In the genomic region with DNA sequence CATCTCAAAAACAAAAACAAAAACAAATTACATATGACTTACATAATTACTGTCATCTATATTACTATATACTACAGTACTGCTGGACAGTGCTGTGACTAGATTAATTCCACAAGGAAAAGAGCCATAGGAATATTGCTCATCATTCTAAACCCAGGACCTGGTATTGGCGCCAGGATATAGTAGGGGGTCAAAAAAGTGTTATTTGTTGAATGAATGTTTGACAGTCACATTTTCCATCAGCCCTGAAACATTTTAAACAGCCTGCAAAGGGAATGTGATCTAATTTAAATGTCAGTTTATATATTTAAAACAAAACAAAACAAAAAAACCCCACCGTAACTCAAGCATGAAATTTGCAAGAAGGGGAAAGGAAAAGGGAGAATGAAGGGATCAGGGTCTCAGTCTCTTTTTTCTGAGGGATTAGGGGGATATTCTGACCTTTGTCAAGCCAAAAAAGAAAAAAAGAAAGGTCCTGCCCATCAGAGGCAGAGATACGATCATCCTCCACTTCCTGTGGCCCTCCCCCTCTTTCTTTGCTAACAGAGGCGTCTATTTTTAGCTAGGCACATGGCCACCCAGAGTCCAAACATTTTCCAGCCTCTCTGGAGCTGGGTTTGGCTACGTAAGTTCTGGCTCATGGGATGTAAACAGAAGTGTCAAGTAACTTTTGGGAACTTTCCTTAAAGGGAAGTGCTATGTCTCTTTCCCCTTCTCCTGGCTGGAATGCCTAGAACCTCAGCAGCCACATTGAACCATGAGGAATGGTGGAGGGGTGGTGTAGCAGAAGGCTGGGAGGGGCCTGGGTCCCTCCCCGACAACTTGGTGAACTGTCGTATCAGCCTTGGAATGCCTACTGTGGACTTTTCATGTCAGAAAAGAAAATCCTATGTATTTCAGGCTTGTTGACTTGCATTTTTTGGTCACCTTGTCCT, we compare ENCODE assay signal across 9 cellular contexts. TPM values are rescaled to one million over a fixed set of nuclear protein-coding genes. Genes with fewer than 3 reads are reported as not detected.
DNase-seq lines count a peak whose midpoint lies in the region; ATAC-seq and TF ChIP-seq lines count a peak whose summit lies in the region.
"Had no signal": no experiment of that assay in that cellular context is flagged by ENCODE, and none has a peak within 500 bp of the region (broad histone marks: within the 10 kb centered on the region; RNA-seq: fewer than 3 reads in every experiment).

No MANE protein-coding gene starts in this region.

- no peaks in the 10 kb centered on the region for H3K79me2 ChIP-seq in MM.1S (ENCODE audit: low read length)

- H2AFZ ChIP-seq in MM.1S (ENCODE audit: low read length), result no peak overlapping the region

- H3K27ac ChIP-seq in MM.1S (ENCODE audit: low read length) (no peak overlapping the region), thyroid gland (peak overlapping the region; percentile 67 to 80 (median 73))
- H3K27ac ChIP-seq: KMS-11 had no signal

- H3K9me2 ChIP-seq in MM.1S (replicated peaks; ENCODE audit: insufficient read depth, low read length), result no peaks in the 10 kb centered on the region

- H3K4me3 Mint-ChIP-seq in MCF 10A (ENCODE audit: unreplicated experiment), result no peak overlapping the region

- no peaks in the 10 kb centered on the region for H4K20me1 ChIP-seq in MM.1S (ENCODE audit: insufficient read depth, low read length)

- CTCF ChIA-PET in MCF 10A (lab: Yijun Ruan, JAX), result no interaction called here

- H3K36me3 ChIP-seq in MM.1S (replicated peaks; ENCODE audit: insufficient read depth, low read length) (no peaks in the 10 kb centered on the region), thyroid gland (no peaks in the 10 kb centered on the region)

- no peak for TF ChIP-seq CTCF in MM.1S (IDR thresholded peaks at IDR 0.05; ENCODE audit: low read length)
- no peak for TF ChIP-seq CTCF in MCF 10A (IDR thresholded peaks at IDR 0.05; ENCODE audit: unreplicated experiment)
- no peak for TF ChIP-seq CTCF in thyroid gland (IDR thresholded peaks at IDR 0.05)

- H3F3A ChIP-seq in MM.1S (ENCODE audit: insufficient read depth, low read length), result no peaks in the 10 kb centered on the region

- peaks cover 10% of the 10 kb centered on the region for H3K4me1 ChIP-seq in MM.1S (ENCODE audit: low read length)
- peaks cover 10 to 14% of the 10 kb centered on the region in 2 donors for H3K4me1 ChIP-seq in thyroid gland

- peaks cover 16% of the 10 kb centered on the region for H3K36me3 Mint-ChIP-seq in MCF 10A (ENCODE audit: insufficient read depth, unreplicated experiment)

- H3K4me1 Mint-ChIP-seq in MCF 10A (ENCODE audit: insufficient read depth, unreplicated experiment), result peaks cover 14% of the 10 kb centered on the region

- no peaks in the 10 kb centered on the region for H3K27me3 Mint-ChIP-seq in MCF 10A (ENCODE audit: insufficient read depth, unreplicated experiment)

- no peak for TF ChIP-seq POLR2A in thyroid gland (IDR thresholded peaks at IDR 0.05)

- H3K27ac Mint-ChIP-seq in MCF 10A (ENCODE audit: low read depth, unreplicated experiment), result peak overlapping the region; percentile 49

- no peak for ATAC-seq in GM21526 (IDR thresholded peaks at IDR 0.05; ENCODE audit: low FRiP score, unreplicated experiment)

- DNase-seq in DMS 273 treated with DMSO at 0.1 percent for 48 hours (lab: John Stamatoyannopoulos, UW), result peak; percentile 40
- DNase-seq in MM.1S, result peak; percentile 33
- DNase-seq in MCF 10A (ENCODE audit: unreplicated experiment), result peak; percentile 89
- peak; percentile 33 for DNase-seq in kidney tubule cell (ENCODE audit: low spot score)
- peak; percentile 42 to 56 for DNase-seq in thyroid gland
- no peak for DNase-seq in nucleus accumbens (lab: John Stamatoyannopoulos, UW)
- no peak for DNase-seq in activated CD4-positive, alpha-beta T cell treated with anti-CD3 and anti-CD28 coated beads for 4 hours

- H3K9me3 Mint-ChIP-seq in MCF 10A (ENCODE audit: unreplicated experiment), result no peaks in the 10 kb centered on the region

- no peak overlapping the region for H3K4me2 ChIP-seq in MM.1S (ENCODE audit: low read depth, low read length)
- H3K4me2 ChIP-seq: KMS-11 had no signal

- H3K9ac ChIP-seq in MM.1S (ENCODE audit: low read length), result no peak overlapping the region
- H3K9ac ChIP-seq: KMS-11 had no signal

- no peak overlapping the region for H3K4me3 ChIP-seq in MM.1S (ENCODE audit: low read length)
- no peak overlapping the region for H3K4me3 ChIP-seq in thyroid gland (replicated peaks in 1 of 3)

- H3K9me3 ChIP-seq in MM.1S (replicated peaks; ENCODE audit: insufficient read depth, low read length), result no peaks in the 10 kb centered on the region
- H3K9me3 ChIP-seq in thyroid gland, result no peaks in the 10 kb centered on the region

- intact Hi-C loops in MCF 10A (cut with micrococcal nuclease), result loop anchor here (2.0 to 5.0 kb wide), 2 partner anchors 22 to 44 kb away; a partner anchor contains a TSS
- intact Hi-C loops in thyroid gland (cut with DNase I), result no loop called here

- POLR2A ChIA-PET in MCF 10A (lab: Yijun Ruan, JAX), result interaction anchor here (0.7 to 3.8 kb wide), 8 partner anchors 13 to 124 kb away, joined by 3 to 15 read pairs (median 4); no protein-coding TSS in a partner anchor

- no TSS peak for BruUV-seq in MCF 10A (replicated peaks; lab: Mats Ljungman, UMichigan)

- H3K27me3 ChIP-seq in MM.1S (replicated peaks; ENCODE audit: insufficient read depth, low read length), result no peaks in the 10 kb centered on the region
- no peaks in the 10 kb centered on the region for H3K27me3 ChIP-seq in thyroid gland

- WGBS in thyroid gland, 2 donors, result 52 to 60% methylated on average over 7 of the region's 7 CpGs

RNA-seq across cellular contexts. Expression of a gene that starts 44.6 kb away (rescaled TPM):
- total RNA-seq in MCF 10A (2022) (126 and 127 TPM in 2 replicates), thyroid gland (10 to 100 TPM; 45.4 to 92.4 (median 61.2) TPM)

RNA-seq across cellular contexts. Expression of a gene that starts 58.2 kb away (rescaled TPM):
- total RNA-seq in MCF 10A (2022) (19.1 and 19.8 TPM in 2 replicates), thyroid gland (10 to 100 TPM; 14.5 to 21.5 (median 16.6) TPM)

Comparison
In these comparisons a context has a peak if more than half of its experiments do, and no peak if none do; other contexts are left out.
1. DNase-seq: peak in DMS 273 treated with DMSO at 0.1 percent for 48 hours (single experiment), MM.1S (single experiment), MCF 10A (single experiment), kidney tubule cell (single experiment) and thyroid gland (2 of 2); none in nucleus accumbens (0 of 56) and activated CD4-positive, alpha-beta T cell treated with anti-CD3 and anti-CD28 coated beads for 4 hours (0 of 2).